Comparison of ENCODE assay signal across 26 cellular contexts in genomic region chr3:129060276-129061076, GRCh38. TPM values are rescaled to one million over a fixed set of nuclear protein-coding genes. Genes with fewer than 3 reads are reported as not detected.
DNase-seq lines count a peak whose midpoint lies in the region; ATAC-seq, FAIRE-seq and TF ChIP-seq lines count a peak whose summit lies in the region.
"Had no signal": no experiment of that assay in that cellular context is flagged by ENCODE, and none has a peak within 500 bp of the region (broad histone marks: within the 10 kb centered on the region; RNA-seq: fewer than 3 reads in every experiment).

GP9 (plus strand) TSS chr3:129060779; CDS start chr3:129061740, 961 bp downstream.

- intact Hi-C loops in HepG2 (cut with micrococcal nuclease; ENCODE audit: unreplicated experiment) (no loop called here), right lobe of liver (cut with DNase I) (no loop called here), lower leg skin (cut with DNase I; ENCODE audit: low total_unique reads) (no loop called here)

- in situ Hi-C loops in HepG2 (cut with HindIII; ENCODE audit: extremely low pct_ligation_motif_present, low pct_unique_long_range_greater_than_20kb), result no loop called here

- no peak within 1 kb of the TSS for H4K5ac ChIP-seq in mesendoderm (ENCODE audit: low read length)

- no peak for TF ChIP-seq RAD21 in HepG2 (CRISPR knock-in tag; IDR thresholded peaks at IDR 0.05)

- FAIRE-seq in HepG2 (lab: Jason Lieb, UNC), result no peak

- no peak within 1 kb of the TSS for H3K23ac ChIP-seq in mesendoderm (ENCODE audit: low read length)

- no peaks in the 10 kb centered on the region for H4K20me1 ChIP-seq in HepG2 (ENCODE audit: insufficient read depth, low read length)

- CTCF ChIA-PET in HepG2 (lab: Yijun Ruan, JAX; ENCODE audit: low intra/inter-chr PET ratio, low total read pairs), result no interaction called here

- TF ChIP-seq EP300 in HepG2 (IDR thresholded peaks at IDR 0.05; ENCODE audit: low read depth in 2 of 2, low read length in 2 of 2) (no peak), HepG2 (CRISPR knock-in tag; IDR thresholded peaks at IDR 0.05; ENCODE audit: borderline replicate concordance) (no peak)

- DNase-seq in HepG2 (ENCODE audit: low spot score) (no peak), right lobe of liver (no peak), mesendoderm (peak; percentile 40), lower leg skin (ENCODE audit: low spot score in 2 of 2) (no peak)
- DNase-seq: activated CD4-positive, CD25-positive, alpha-beta regulatory T cell; activated CD8-positive, alpha-beta memory T cell treated with anti-CD3 and anti-CD28 coated beads for 24 hours; effector memory CD4-positive, alpha-beta T cell; kidney glomerular epithelial cell; NCI-H1417 treated with DMSO at 0.1 percent for 48 hours; NCI-H510A treated with DMSO at 0.1 percent for 48 hours; right cardiac atrium; T-helper 2 cell had no signal

- H3K27me3 ChIP-seq in HepG2 (ENCODE audit: control insufficient read depth in 1 of 2, insufficient read depth in 2 of 2, low read length in 2 of 2), result peaks cover 1 to 42% of the 10 kb centered on the region in 2 experiments; a peak in 3 of 5 replicates
- H3K27me3 ChIP-seq in right lobe of liver, result no peaks in the 10 kb centered on the region
- no peaks in the 10 kb centered on the region for H3K27me3 ChIP-seq in mesendoderm (ENCODE audit: insufficient read depth, low read length, poor library complexity)
- H3K27me3 ChIP-seq: gastroesophageal sphincter had no signal

- no peak within 1 kb of the TSS for H3K4me2 ChIP-seq in HepG2 (ENCODE audit: low read depth, low read length)
- no peak within 1 kb of the TSS for H3K4me2 ChIP-seq in mesendoderm (ENCODE audit: low read length)

- no peak within 1 kb of the TSS for H4K8ac ChIP-seq in mesendoderm (ENCODE audit: low read depth, low read length)

- H3K27ac ChIP-seq in HepG2 (ENCODE audit: extremely low read length, insufficient read depth, low read length), result no peak within 1 kb of the TSS
- no peak within 1 kb of the TSS for H3K27ac ChIP-seq in right lobe of liver
- peak within 1 kb of the TSS; percentile 64 for H3K27ac ChIP-seq in VCaP
- no peak within 1 kb of the TSS for H3K27ac ChIP-seq in mesendoderm (ENCODE audit: low read depth, low read length)
- H3K27ac ChIP-seq: HL-60, SK-N-MC had no signal

- H3K4me3 ChIP-seq in HepG2 (replicated peaks in 1 of 3; ENCODE audit: insufficient read depth in 1 of 3, low read depth in 2 of 3, low read length in 3 of 3) (no peak within 1 kb of the TSS), right lobe of liver (no peak within 1 kb of the TSS), mesendoderm (ENCODE audit: low read length) (no peak within 1 kb of the TSS), lower leg skin (ENCODE audit: low read depth, poor library complexity, severe bottlenecking) (no peak within 1 kb of the TSS)
- H3K4me3 ChIP-seq: gastroesophageal sphincter, SK-N-MC had no signal

- no peak within 1 kb of the TSS for H3K18ac ChIP-seq in mesendoderm (ENCODE audit: low read length)

- no peak within 1 kb of the TSS for H2BK5ac ChIP-seq in mesendoderm (ENCODE audit: low read length)

- H3K9ac ChIP-seq in HepG2 (ENCODE audit: insufficient read depth, low read depth, low read length) (no peak within 1 kb of the TSS), mesendoderm (ENCODE audit: low read length) (no peak within 1 kb of the TSS)

- H3K79me2 ChIP-seq in HepG2 (ENCODE audit: insufficient read depth, low read length) (no peaks in the 10 kb centered on the region), mesendoderm (ENCODE audit: control insufficient read depth, insufficient read depth, low read length) (no peaks in the 10 kb centered on the region)

- H3K4me1 ChIP-seq in HepG2 (ENCODE audit: insufficient read depth, low read length), result peaks cover 19% of the 10 kb centered on the region
- peaks cover 0 to 10% (median 3%) of the 10 kb centered on the region in 4 donors for H3K4me1 ChIP-seq in right lobe of liver
- H3K4me1 ChIP-seq in mesendoderm (ENCODE audit: control insufficient read depth, low read depth, low read length), result no peaks in the 10 kb centered on the region

- 40% methylated on average over 8 of the region's 14 CpGs for WGBS in HepG2 (ENCODE audit: low lambda C conversion rate)
- WGBS in right lobe of liver (ENCODE audit: insufficient coverage, low coverage, low lambda C conversion rate, missing lambda C conversion rate), result 29% methylated on average over 3 of the region's 14 CpGs
- WGBS in mesendoderm (ENCODE audit: extremely low coverage, insufficient coverage, low lambda C conversion rate), result no CpG with 5 or more reads among the region's 14 CpGs
- WGBS in lower leg skin, 2 donors, result 82 to 85% methylated on average over 14 of the region's 14 CpGs

- no peak within 1 kb of the TSS for H2AK5ac ChIP-seq in mesendoderm (ENCODE audit: low read length)

- no peaks in the 10 kb centered on the region for H3K79me1 ChIP-seq in mesendoderm (ENCODE audit: low read length)

- no peak for ATAC-seq in HepG2
- ATAC-seq in right lobe of liver, result no peak
- no peak for ATAC-seq in HG03108 (IDR thresholded peaks at IDR 0.05; ENCODE audit: unreplicated experiment)
- ATAC-seq in HG03520 (IDR thresholded peaks at IDR 0.05; ENCODE audit: unreplicated experiment), result no peak
- ATAC-seq in HG02973 (IDR thresholded peaks at IDR 0.05; ENCODE audit: unreplicated experiment), result no peak
- ATAC-seq: esophagus mucosa, gastroesophageal sphincter had no signal

- H3K56ac ChIP-seq in mesendoderm (ENCODE audit: low read length), result no peak within 1 kb of the TSS

- BruUV-seq in HepG2 (replicated peaks; lab: Mats Ljungman, UMichigan), result no TSS peak

- H2BK15ac ChIP-seq in mesendoderm (replicated peaks; ENCODE audit: low read depth), result no peak within 1 kb of the TSS

- H3K4ac ChIP-seq in mesendoderm (ENCODE audit: low read depth, low read length), result no peak within 1 kb of the TSS

- TF ChIP-seq POLR2A in HepG2 (IDR thresholded peaks at IDR 0.05; ENCODE audit: insufficient read depth in 1 of 2, low read depth in 2 of 2, low read length in 2 of 2) (no peak), right lobe of liver (IDR thresholded peaks at IDR 0.05) (no peak), lower leg skin (IDR thresholded peaks at IDR 0.05) (no peak)

- H3K9me3 ChIP-seq in HepG2 (ENCODE audit: low read length) (no peaks in the 10 kb centered on the region), right lobe of liver (no peaks in the 10 kb centered on the region)
- H3K9me3 ChIP-seq: gastroesophageal sphincter had no signal

- H2AFZ ChIP-seq in HepG2 (ENCODE audit: low read length), result no peak within 1 kb of the TSS

- POLR2A ChIA-PET in HepG2 (lab: Yijun Ruan, JAX), result no interaction called here

- TF ChIP-seq CTCF in HepG2 (CRISPR knock-in tag; IDR thresholded peaks at IDR 0.05) (no peak), right lobe of liver (IDR thresholded peaks at IDR 0.05) (no peak), VCaP (conservative IDR thresholded peaks at IDR 0.05) (no peak), lower leg skin (IDR thresholded peaks at IDR 0.05) (no peak)

- no peaks in the 10 kb centered on the region for H3K36me3 ChIP-seq in HepG2 (replicated peaks in 1 of 2; ENCODE audit: control insufficient read depth in 1 of 2, insufficient read depth in 2 of 2, low read length in 2 of 2)
- no peaks in the 10 kb centered on the region for H3K36me3 ChIP-seq in right lobe of liver
- H3K36me3 ChIP-seq in mesendoderm (ENCODE audit: control insufficient read depth, insufficient read depth, low read length), result no peaks in the 10 kb centered on the region
- H3K36me3 ChIP-seq: gastroesophageal sphincter had no signal

- H2BK120ac ChIP-seq in mesendoderm (ENCODE audit: low read depth, low read length), result no peak within 1 kb of the TSS

TF ChIP-seq in HepG2, 621 proteins besides CTCF, POLR2A, EP300 and RAD21 (continues in another document):
- no peak for TF ChIP-seq ZNF235 (CRISPR knock-in tag; IDR thresholded peaks at IDR 0.05; ENCODE audit: borderline replicate concordance)
- no peak for TF ChIP-seq KLF12 (CRISPR knock-in tag; IDR thresholded peaks at IDR 0.05; ENCODE audit: borderline replicate concordance)
- TF ChIP-seq CBX1 (IDR thresholded peaks at IDR 0.05; ENCODE audit: low read depth), result no peak
- no peak for TF ChIP-seq IRF1 (CRISPR knock-in tag; IDR thresholded peaks at IDR 0.05; ENCODE audit: low read depth)
- peak; percentile 88 for TF ChIP-seq ZNF629 (CRISPR knock-in tag; conservative IDR thresholded peaks at IDR 0.05)
- TF ChIP-seq FOXO1 (CRISPR knock-in tag; IDR thresholded peaks at IDR 0.05), result no peak
- TF ChIP-seq ZMYM3 (CRISPR knock-in tag; IDR thresholded peaks at IDR 0.05), result peak; percentile 59

RNA-seq across cellular contexts. Expression of gene GP9, which starts in this region (rescaled TPM):
- total RNA-seq in HepG2 (2016; rRNA removed; fragmentation: Illumina TruSeq; extraction: Trizol) (not detected in 2 replicates), right lobe of liver (under 1 TPM in 1 of 6 experiments, not detected in 5; 0.50 TPM), lower leg skin (not detected)
- total RNA-seq in HepG2 (2016; cell fraction: cytosol; rRNA removed; fragmentation: Illumina TruSeq; extraction: Trizol; ENCODE audit: low read depth), result not detected in 2 replicates
- not detected in 2 replicates for total RNA-seq in HepG2 (2016; cell fraction: insoluble cytoplasmic fraction; rRNA removed; fragmentation: Illumina TruSeq; extraction: Trizol)
- not detected in 2 replicates for total RNA-seq in HepG2 (2016; cell fraction: membrane; rRNA removed; fragmentation: Illumina TruSeq; extraction: Trizol)
- not detected in 2 replicates for total RNA-seq in HepG2 (2016; cell fraction: nucleus; rRNA removed; fragmentation: Illumina TruSeq; extraction: Trizol)
- polyA plus RNA-seq in HepG2 (2011; rRNA removed), result not detected in 2 replicates
- polyA plus RNA-seq in HepG2 (2011; cell fraction: cytosol; rRNA removed), result not detected in 2 replicates
- polyA plus RNA-seq in HepG2 (2011; cell fraction: nucleus; rRNA removed), result not detected in 2 replicates
- polyA plus RNA-seq in HepG2 (2012), result not detected in 2 replicates
- polyA plus RNA-seq in HepG2 (2016; cell fraction: cytosol; fragmentation: Illumina TruSeq; extraction: Trizol; ENCODE audit: low read depth), result not detected in 2 replicates
- polyA plus RNA-seq in HepG2 (2016; cell fraction: insoluble cytoplasmic fraction; fragmentation: Illumina TruSeq; extraction: Trizol; ENCODE audit: low read depth), result not detected in 2 replicates
- not detected in 2 replicates for polyA plus RNA-seq in HepG2 (2016; cell fraction: membrane; fragmentation: Illumina TruSeq; extraction: Trizol; ENCODE audit: low read depth)
- polyA plus RNA-seq in HepG2 (2016; cell fraction: nucleus; fragmentation: Illumina TruSeq; extraction: Trizol; ENCODE audit: insufficient read depth, low read depth), result not detected in 2 replicates
- not detected in 2 replicates for polyA minus RNA-seq in HepG2 (2011; rRNA and poly(A)+ RNA removed; ENCODE audit: low replicate concordance)
- not detected in 2 replicates for polyA minus RNA-seq in HepG2 (2011; cell fraction: cytosol; rRNA and poly(A)+ RNA removed)
- polyA minus RNA-seq in HepG2 (2011; cell fraction: nucleus; rRNA and poly(A)+ RNA removed), result not detected in 2 replicates
- polyA plus RNA-seq in mesendoderm (2013, experiment 1 of 2), result not detected
- not detected for polyA plus RNA-seq in mesendoderm (2013, experiment 2 of 2)
- total RNA-seq: cerebellum, esophagus mucosa, gastroesophageal sphincter, H4, omental fat pad, right cardiac atrium, RPMI7951, urinary bladder had no signal
- polyA plus RNA-seq: AG04450, right cardiac atrium, urinary bladder had no signal
